ENCODE assay signal across 1 cellular context in genomic region chr14:101808020-101808641, GRCh38.
TF ChIP-seq lines count a peak whose summit lies in the region.

No MANE protein-coding gene starts in this region.

TF ChIP-seq in K562, 482 proteins besides CTCF, POLR2A, EP300 and RAD21 (continued from another document):
- TF ChIP-seq, protein P1, sequence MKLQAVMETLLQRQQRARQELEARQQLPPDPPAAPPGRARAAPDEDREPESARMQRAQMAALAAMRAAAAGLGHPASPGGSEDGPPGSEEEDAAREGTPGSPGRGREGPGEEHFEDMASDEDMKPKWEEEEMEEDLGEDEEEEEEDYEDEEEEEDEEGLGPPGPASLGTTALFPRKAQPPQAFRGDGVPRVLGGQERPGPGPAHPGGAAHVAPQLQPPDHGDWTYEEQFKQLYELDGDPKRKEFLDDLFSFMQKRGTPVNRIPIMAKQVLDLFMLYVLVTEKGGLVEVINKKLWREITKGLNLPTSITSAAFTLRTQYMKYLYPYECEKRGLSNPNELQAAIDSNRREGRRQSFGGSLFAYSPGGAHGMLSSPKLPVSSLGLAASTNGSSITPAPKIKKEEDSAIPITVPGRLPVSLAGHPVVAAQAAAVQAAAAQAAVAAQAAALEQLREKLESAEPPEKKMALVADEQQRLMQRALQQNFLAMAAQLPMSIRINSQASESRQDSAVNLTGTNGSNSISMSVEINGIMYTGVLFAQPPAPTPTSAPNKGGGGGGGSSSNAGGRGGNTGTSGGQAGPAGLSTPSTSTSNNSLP (IDR thresholded peaks at IDR 0.05; ENCODE audit: borderline replicate concordance, low read depth, low read length): no peak
- TF ChIP-seq POLR2AphosphoS5 (IDR thresholded peaks at IDR 0.05; ENCODE audit: control insufficient read depth, insufficient read depth, low read depth, low read length) (no peak), MTA2 (IDR thresholded peaks at IDR 0.05; ENCODE audit: low read depth) (no peak), MCM2 (IDR thresholded peaks at IDR 0.05; ENCODE audit: low read depth) (no peak), ZNF668 (CRISPR knock-in tag; IDR thresholded peaks at IDR 0.05) (no peak), TAF1 (IDR thresholded peaks at IDR 0.05; ENCODE audit: control insufficient read depth, extremely low read depth, insufficient read depth, low read length, severe bottlenecking) (no peak), GATA2 (CRISPR knock-in tag; IDR thresholded peaks at IDR 0.05) (no peak), SRF (CRISPR knock-in tag; IDR thresholded peaks at IDR 0.05) (no peak), ZNF785 (CRISPR knock-in tag; IDR thresholded peaks at IDR 0.05) (no peak), TFAP4 (CRISPR knock-in tag; IDR thresholded peaks at IDR 0.05; ENCODE audit: borderline replicate concordance) (no peak), E2F3 (CRISPR knock-in tag; IDR thresholded peaks at IDR 0.05) (no peak), ZNF282 (CRISPR knock-in tag; IDR thresholded peaks at IDR 0.05) (no peak), REST (CRISPR knock-in tag; IDR thresholded peaks at IDR 0.05; ENCODE audit: low read depth) (no peak), HEY1 (CRISPR knock-in tag; IDR thresholded peaks at IDR 0.05; ENCODE audit: borderline replicate concordance) (no peak), MITF (IDR thresholded peaks at IDR 0.05) (no peak), CEBPZ (IDR thresholded peaks at IDR 0.05; ENCODE audit: borderline replicate concordance, low read depth, low read length) (no peak), HOXB6 (CRISPR knock-in tag; IDR thresholded peaks at IDR 0.05; ENCODE audit: borderline replicate concordance) (no peak), ZNF134 (CRISPR knock-in tag; conservative IDR thresholded peaks at IDR 0.05) (no peak), NELFE (IDR thresholded peaks at IDR 0.05; ENCODE audit: insufficient read depth, insufficient read length) (no peak), GTF2A2 (tag; IDR thresholded peaks at IDR 0.05) (no peak), KLF13 (tag; IDR thresholded peaks at IDR 0.05; ENCODE audit: borderline replicate concordance, low read depth) (no peak), POLR3A (IDR thresholded peaks at IDR 0.05; ENCODE audit: borderline replicate concordance, extremely low read depth, insufficient read depth, insufficient read length) (no peak), YBX1 (IDR thresholded peaks at IDR 0.05) (no peak)
- TF ChIP-seq, protein P2, sequence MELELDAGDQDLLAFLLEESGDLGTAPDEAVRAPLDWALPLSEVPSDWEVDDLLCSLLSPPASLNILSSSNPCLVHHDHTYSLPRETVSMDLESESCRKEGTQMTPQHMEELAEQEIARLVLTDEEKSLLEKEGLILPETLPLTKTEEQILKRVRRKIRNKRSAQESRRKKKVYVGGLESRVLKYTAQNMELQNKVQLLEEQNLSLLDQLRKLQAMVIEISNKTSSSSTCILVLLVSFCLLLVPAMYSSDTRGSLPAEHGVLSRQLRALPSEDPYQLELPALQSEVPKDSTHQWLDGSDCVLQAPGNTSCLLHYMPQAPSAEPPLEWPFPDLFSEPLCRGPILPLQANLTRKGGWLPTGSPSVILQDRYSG (tag; conservative IDR thresholded peaks at IDR 0.05; ENCODE audit: low read depth): no peak
- TF ChIP-seq, protein P3, sequence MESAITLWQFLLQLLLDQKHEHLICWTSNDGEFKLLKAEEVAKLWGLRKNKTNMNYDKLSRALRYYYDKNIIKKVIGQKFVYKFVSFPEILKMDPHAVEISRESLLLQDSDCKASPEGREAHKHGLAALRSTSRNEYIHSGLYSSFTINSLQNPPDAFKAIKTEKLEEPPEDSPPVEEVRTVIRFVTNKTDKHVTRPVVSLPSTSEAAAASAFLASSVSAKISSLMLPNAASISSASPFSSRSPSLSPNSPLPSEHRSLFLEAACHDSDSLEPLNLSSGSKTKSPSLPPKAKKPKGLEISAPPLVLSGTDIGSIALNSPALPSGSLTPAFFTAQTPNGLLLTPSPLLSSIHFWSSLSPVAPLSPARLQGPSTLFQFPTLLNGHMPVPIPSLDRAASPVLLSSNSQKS (CRISPR knock-in tag; IDR thresholded peaks at IDR 0.05): no peak
- TF ChIP-seq, protein P4, sequence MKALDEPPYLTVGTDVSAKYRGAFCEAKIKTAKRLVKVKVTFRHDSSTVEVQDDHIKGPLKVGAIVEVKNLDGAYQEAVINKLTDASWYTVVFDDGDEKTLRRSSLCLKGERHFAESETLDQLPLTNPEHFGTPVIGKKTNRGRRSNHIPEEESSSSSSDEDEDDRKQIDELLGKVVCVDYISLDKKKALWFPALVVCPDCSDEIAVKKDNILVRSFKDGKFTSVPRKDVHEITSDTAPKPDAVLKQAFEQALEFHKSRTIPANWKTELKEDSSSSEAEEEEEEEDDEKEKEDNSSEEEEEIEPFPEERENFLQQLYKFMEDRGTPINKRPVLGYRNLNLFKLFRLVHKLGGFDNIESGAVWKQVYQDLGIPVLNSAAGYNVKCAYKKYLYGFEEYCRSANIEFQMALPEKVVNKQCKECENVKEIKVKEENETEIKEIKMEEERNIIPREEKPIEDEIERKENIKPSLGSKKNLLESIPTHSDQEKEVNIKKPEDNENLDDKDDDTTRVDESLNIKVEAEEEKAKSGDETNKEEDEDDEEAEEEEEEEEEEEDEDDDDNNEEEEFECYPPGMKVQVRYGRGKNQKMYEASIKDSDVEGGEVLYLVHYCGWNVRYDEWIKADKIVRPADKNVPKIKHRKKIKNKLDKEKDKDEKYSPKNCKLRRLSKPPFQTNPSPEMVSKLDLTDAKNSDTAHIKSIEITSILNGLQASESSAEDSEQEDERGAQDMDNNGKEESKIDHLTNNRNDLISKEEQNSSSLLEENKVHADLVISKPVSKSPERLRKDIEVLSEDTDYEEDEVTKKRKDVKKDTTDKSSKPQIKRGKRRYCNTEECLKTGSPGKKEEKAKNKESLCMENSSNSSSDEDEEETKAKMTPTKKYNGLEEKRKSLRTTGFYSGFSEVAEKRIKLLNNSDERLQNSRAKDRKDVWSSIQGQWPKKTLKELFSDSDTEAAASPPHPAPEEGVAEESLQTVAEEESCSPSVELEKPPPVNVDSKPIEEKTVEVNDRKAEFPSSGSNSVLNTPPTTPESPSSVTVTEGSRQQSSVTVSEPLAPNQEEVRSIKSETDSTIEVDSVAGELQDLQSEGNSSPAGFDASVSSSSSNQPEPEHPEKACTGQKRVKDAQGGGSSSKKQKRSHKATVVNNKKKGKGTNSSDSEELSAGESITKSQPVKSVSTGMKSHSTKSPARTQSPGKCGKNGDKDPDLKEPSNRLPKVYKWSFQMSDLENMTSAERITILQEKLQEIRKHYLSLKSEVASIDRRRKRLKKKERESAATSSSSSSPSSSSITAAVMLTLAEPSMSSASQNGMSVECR (CRISPR knock-in tag; IDR thresholded peaks at IDR 0.05): no peak
